ENCODE assay signal across 10 cellular contexts in the genomic region with DNA sequence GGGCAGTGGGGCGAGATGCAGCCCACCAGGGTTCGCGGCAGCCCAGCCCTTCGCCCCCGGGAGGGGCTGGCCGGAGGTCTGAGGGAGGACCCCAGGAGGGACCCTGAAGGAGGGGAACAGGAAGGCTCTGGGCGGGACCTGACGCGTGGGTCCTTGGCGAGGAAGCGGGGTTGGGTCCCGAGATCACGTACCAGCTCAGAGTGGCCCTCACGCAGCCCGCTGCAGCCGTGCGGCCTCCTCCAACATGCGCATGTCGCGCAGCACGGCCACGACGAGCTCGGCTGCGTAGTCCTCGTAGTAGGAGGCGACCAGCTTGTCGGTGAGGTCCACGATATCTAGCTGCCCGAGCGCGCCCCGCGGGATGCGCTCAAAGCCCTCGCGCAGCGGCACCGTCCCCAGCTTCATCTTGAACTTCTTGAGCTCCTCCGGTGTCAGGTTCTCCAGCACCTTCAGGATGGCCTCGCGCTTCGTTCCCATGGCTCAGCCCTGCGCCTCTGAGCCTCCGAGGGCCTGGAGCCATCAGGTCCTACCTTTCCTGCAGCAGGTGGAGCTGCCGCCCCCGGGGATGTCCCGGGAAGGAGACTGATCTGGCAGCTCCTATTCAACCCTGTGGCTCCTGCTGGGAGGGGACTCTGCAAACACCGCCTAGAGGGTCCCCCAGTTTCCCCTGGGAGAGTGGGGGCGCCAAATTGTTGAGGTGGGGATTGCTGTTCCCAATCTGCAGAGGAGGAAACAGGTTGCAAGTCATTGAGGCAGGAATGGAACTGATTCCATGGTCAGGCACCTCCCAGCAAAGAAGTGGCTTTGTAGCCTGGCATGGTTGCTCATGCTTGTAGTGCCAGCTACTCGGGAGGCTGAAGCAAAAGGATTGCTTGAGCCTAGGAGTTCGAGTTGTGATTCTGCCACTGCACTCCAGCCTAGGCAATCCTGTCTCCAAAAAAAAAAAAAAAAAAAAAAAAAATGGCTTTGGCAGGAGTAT. TPM values are rescaled to one million over a fixed set of nuclear protein-coding genes. Genes with fewer than 3 reads are reported as not detected.
DNase-seq lines count a peak whose midpoint lies in the region; ATAC-seq and TF ChIP-seq lines count a peak whose summit lies in the region.
"Had no signal": no experiment of that assay in that cellular context is flagged by ENCODE, and none has a peak within 500 bp of the region (broad histone marks: within the 10 kb centered on the region; RNA-seq: fewer than 3 reads in every experiment).

A gene (minus strand): TSS at position 584 of the 979 bp plus-strand sequence. CDS start 107 bp downstream, at position 477.

- intact Hi-C loops in mammary epithelial cell (cut with micrococcal nuclease), result loop anchor here (5.0 kb wide), 1 partner anchor 165 kb away; no protein-coding TSS in a partner anchor
- intact Hi-C loops in lower lobe of right lung (cut with DNase I), result no loop called here

- H3K4me3 ChIP-seq in mammary epithelial cell (replicated peaks in 1 of 3; ENCODE audit: insufficient read depth in 1 of 3, low read depth in 2 of 3, low read length in 3 of 3), result peak within 1 kb of the TSS in 1 of 3 experiments; percentile 15
- H3K4me3 ChIP-seq in lower lobe of right lung, result peak within 1 kb of the TSS; percentile 64
- H3K4me3 ChIP-seq in tibial nerve, result peak within 1 kb of the TSS in 3 of 4 donors; percentile 44 to 53 (median 53)

- H3K9ac ChIP-seq in mammary epithelial cell (ENCODE audit: insufficient read depth, low read length), result no peak within 1 kb of the TSS

- 10% methylated on average over 19 of the region's 52 CpGs for WGBS in mammary epithelial cell (ENCODE audit: low coverage, missing lambda C conversion rate)
- 8 to 10% methylated on average over 14 to 51 of the region's 52 CpGs for WGBS in tibial nerve, 2 donors

- H3K79me2 ChIP-seq in mammary epithelial cell (ENCODE audit: insufficient read depth, low read length), result no peaks in the 10 kb centered on the region

- H3K4me1 Mint-ChIP-seq in activated CD8-positive, alpha-beta memory T cell treated with anti-CD3 and anti-CD28 coated beads, Interleukin-2, amount 10 ng/mL, durations not matched to agents 7 days and 5 days, result peaks cover 25% of the 10 kb centered on the region

- dilution Hi-C loops in mammary epithelial cell (cut with HindIII; ENCODE audit: low sequenced_read_pairs), result no loop called here

- in situ Hi-C loops in mammary epithelial cell (cut with MboI; ENCODE audit: low sequenced_read_pairs in 2 of 2), result loop anchor here in 1 of 2 donors (25.0 kb wide), 1 partner anchor 470 kb away; no protein-coding TSS in a partner anchor

- H3K4me1 ChIP-seq in mammary epithelial cell (ENCODE audit: insufficient read depth, low read length) (peaks cover 24% of the 10 kb centered on the region), lower lobe of right lung (peaks cover 28% of the 10 kb centered on the region), tibial nerve (peaks cover 0 to 29% (median 22%) of the 10 kb centered on the region in 4 donors)

- H3K27ac Mint-ChIP-seq in activated CD8-positive, alpha-beta memory T cell treated with anti-CD3 and anti-CD28 coated beads, Interleukin-2, amount 10 ng/mL, durations not matched to agents 7 days and 5 days, result no peak within 1 kb of the TSS

- no peak for TF ChIP-seq POLR2A in tibial nerve (IDR thresholded peaks at IDR 0.05)

- no peak for DNase-seq in activated CD8-positive, alpha-beta memory T cell treated with anti-CD3 and anti-CD28 coated beads, Interleukin-2, amount 10 ng/mL, durations not matched to agents 7 days and 5 days
- DNase-seq in activated CD8-positive, alpha-beta memory T cell treated with anti-CD3 and anti-CD28 coated beads, Interleukin-2, amount 50 U/mL, for 48 hours, result no peak
- DNase-seq in mammary epithelial cell (no peak), lower lobe of right lung (peak; percentile 62), tibial nerve (ENCODE audit: low spot score in 2 of 2) (no peak), HPDE6-E6E7 (ENCODE audit: extremely low spot score) (no peak), NCI-H2227 (lab: John Stamatoyannopoulos, UW; ENCODE audit: unreplicated experiment) (no peak)
- DNase-seq in activated CD8-positive, alpha-beta memory T cell treated with anti-CD3 and anti-CD28 coated beads, Interleukin-2, amount 50 U/mL, for 4 hours, result no peak

- H3K27me3 ChIP-seq in mammary epithelial cell (ENCODE audit: insufficient read depth, low read length), result peaks cover 15% of the 10 kb centered on the region
- H3K27me3 ChIP-seq in lower lobe of right lung (ENCODE audit: low read depth), result peaks cover 53% of the 10 kb centered on the region
- H3K27me3 ChIP-seq in tibial nerve, result peaks cover 0 to 55% of the 10 kb centered on the region in 2 donors

- H3K9me3 ChIP-seq in mammary epithelial cell (replicated peaks; ENCODE audit: insufficient read depth, low read length) (no peaks in the 10 kb centered on the region), lower lobe of right lung (no peaks in the 10 kb centered on the region), tibial nerve (no peaks in the 10 kb centered on the region)
- H3K9me3 ChIP-seq: thyroid gland had no signal

- CTCF ChIA-PET in activated CD8-positive, alpha-beta memory T cell treated with anti-CD3 and anti-CD28 coated beads, Interleukin-2, amount 10 ng/mL, durations not matched to agents 7 days and 5 days (lab: Charles Lee), result interaction anchor here (0.7 to 3.0 kb wide), 11 partner anchors 10 to 623 kb away, joined by 3 to 19 read pairs (median 4); a partner anchor contains a TSS
- CTCF ChIA-PET in mammary epithelial cell (lab: Charles Lee; ENCODE audit: low non-redundant PET), result interaction anchor here (0.5 kb wide), 1 partner anchor 171 kb away, joined by 4 read pairs; no protein-coding TSS in a partner anchor

- H3K27me3 Mint-ChIP-seq in activated CD8-positive, alpha-beta memory T cell treated with anti-CD3 and anti-CD28 coated beads, Interleukin-2, amount 10 ng/mL, durations not matched to agents 7 days and 5 days, result peaks cover 67% of the 10 kb centered on the region

- no peak for TF ChIP-seq EP300 in tibial nerve (IDR thresholded peaks at IDR 0.05)

- BruUV-seq in mammary epithelial cell (replicated peaks; lab: Mats Ljungman, UMichigan), result no TSS peak

- H3K4me3 Mint-ChIP-seq in activated CD8-positive, alpha-beta memory T cell treated with anti-CD3 and anti-CD28 coated beads, Interleukin-2, amount 10 ng/mL, durations not matched to agents 7 days and 5 days, result peak within 1 kb of the TSS; percentile 33

- peak within 1 kb of the TSS; percentile 84 for H3K4me2 ChIP-seq in mammary epithelial cell (ENCODE audit: insufficient read depth, low read depth, low read length)

- H3K36me3 ChIP-seq in mammary epithelial cell (ENCODE audit: insufficient read depth, low read length) (no peaks in the 10 kb centered on the region), lower lobe of right lung (no peaks in the 10 kb centered on the region), tibial nerve (no peaks in the 10 kb centered on the region)
- H3K36me3 ChIP-seq: thyroid gland had no signal

- H3K27ac ChIP-seq in mammary epithelial cell (ENCODE audit: insufficient read depth, low read depth, low read length), result no peak within 1 kb of the TSS
- H3K27ac ChIP-seq in lower lobe of right lung, result no peak within 1 kb of the TSS
- H3K27ac ChIP-seq in tibial nerve, result peak within 1 kb of the TSS in 1 of 4 donors; percentile 66
- H3K27ac ChIP-seq: thyroid gland had no signal

- H2AFZ ChIP-seq in mammary epithelial cell (ENCODE audit: low read depth, low read length), result peak within 1 kb of the TSS; percentile 53

- ATAC-seq in activated CD8-positive, alpha-beta memory T cell treated with anti-CD3 and anti-CD28 coated beads, Interleukin-2, amount 10 ng/mL, durations not matched to agents 7 days and 5 days, result peak; percentile 43
- peak; percentile 9 to 33 for ATAC-seq in lower lobe of right lung

- no peak for TF ChIP-seq CTCF in mammary epithelial cell (conservative IDR thresholded peaks at IDR 0.05 in 1 of 2, IDR thresholded peaks at IDR 0.05 in 1 of 2; ENCODE audit: extremely low read depth in 1 of 2, insufficient read depth in 1 of 2, low read depth in 1 of 2, low read length in 2 of 2)
- no peak for TF ChIP-seq CTCF in lower lobe of right lung (IDR thresholded peaks at IDR 0.05)
- TF ChIP-seq CTCF in tibial nerve (IDR thresholded peaks at IDR 0.05), result no peak

- no peaks in the 10 kb centered on the region for H4K20me1 ChIP-seq in mammary epithelial cell (ENCODE audit: insufficient read depth, low read length)

- H3K36me3 Mint-ChIP-seq in activated CD8-positive, alpha-beta memory T cell treated with anti-CD3 and anti-CD28 coated beads, Interleukin-2, amount 10 ng/mL, durations not matched to agents 7 days and 5 days, result peaks cover under 1% of the 10 kb centered on the region

- H3K9me3 Mint-ChIP-seq in activated CD8-positive, alpha-beta memory T cell treated with anti-CD3 and anti-CD28 coated beads, Interleukin-2, amount 10 ng/mL, durations not matched to agents 7 days and 5 days (ENCODE audit: low read depth), result no peaks in the 10 kb centered on the region

RNA-seq across cellular contexts. Expression of the gene that starts here (rescaled TPM):
- total RNA-seq in activated CD8-positive, alpha-beta memory T cell treated with anti-CD3 and anti-CD28 coated beads, Interleukin-2, amount 10 ng/mL, durations not matched to agents 7 days and 5 days, result not detected
- total RNA-seq in mammary epithelial cell (not detected), lower lobe of right lung (not detected), tibial nerve (1 to 10 TPM in 1 of 4 donors, not detected in 3; 5.5 TPM)
- polyA plus RNA-seq in mammary epithelial cell, result not detected
- not detected for polyA minus RNA-seq in mammary epithelial cell
- total RNA-seq: omental fat pad, thyroid gland had no signal

Comparison
In these comparisons a context has a peak if more than half of its experiments do, and no peak if none do; other contexts are left out.
1. Peak in ATAC-seq in activated CD8-positive, alpha-beta memory T cell treated with anti-CD3 and anti-CD28 coated beads, Interleukin-2, amount 10 ng/mL, durations not matched to agents 7 days and 5 days; RNA of the gene not detected or under 1 TPM.
2. Peak in DNase-seq, ATAC-seq and H3K4me3 ChIP-seq in lower lobe of right lung; RNA of the gene not detected or under 1 TPM.